Comparison of ENCODE assay signal across 10 cellular contexts in genomic region chr4:127788517-127788916, GRCh38. TPM values are rescaled to one million over a fixed set of nuclear protein-coding genes. Genes with fewer than 3 reads are reported as not detected.
DNase-seq lines count a peak whose midpoint lies in the region; ATAC-seq and TF ChIP-seq lines count a peak whose summit lies in the region.
"Had no signal": no experiment of that assay in that cellular context is flagged by ENCODE, and none has a peak within 500 bp of the region (broad histone marks: within the 10 kb centered on the region; RNA-seq: fewer than 3 reads in every experiment).

No MANE protein-coding gene starts in this region.

- no peaks in the 10 kb centered on the region for H3K36me3 ChIP-seq in RWPE2 (ENCODE audit: low read depth)
- H3K36me3 ChIP-seq in lower lobe of right lung: no peaks in the 10 kb centered on the region
- no peaks in the 10 kb centered on the region for H3K36me3 ChIP-seq in ascending aorta
- H3K36me3 ChIP-seq: neutrophil had no signal

- intact Hi-C loops in lower lobe of right lung (cut with DNase I) (no loop called here), ascending aorta (cut with DNase I) (loop anchor here (10.0 kb wide), 2 partner anchors 496 to 1306 kb away; partner anchors contain the start of genes C4orf33, PGRMC2 and SCLT1)

- H3K27ac ChIP-seq in RWPE2 (ENCODE audit: poor library complexity, severe bottlenecking) (no peak overlapping the region), lower lobe of right lung (no peak overlapping the region), ascending aorta (no peak overlapping the region)
- H3K27ac ChIP-seq: neutrophil had no signal

- H3K4me3 ChIP-seq in RWPE2 (ENCODE audit: severe bottlenecking): no peak overlapping the region
- no peak overlapping the region for H3K4me3 ChIP-seq in lower lobe of right lung
- no peak overlapping the region for H3K4me3 ChIP-seq in ascending aorta

- in situ Hi-C loops in G401 (cut with HindIII; ENCODE audit: low sequenced_read_pairs): no loop called here

- H3K4me1 ChIP-seq in RWPE2 (ENCODE audit: insufficient read depth, poor library complexity, severe bottlenecking) (peaks cover 5% of the 10 kb centered on the region), lower lobe of right lung (no peaks in the 10 kb centered on the region), ascending aorta (no peaks in the 10 kb centered on the region)

- DNase-seq in RWPE2 (ENCODE audit: low spot score) (no peak), lower lobe of right lung (no peak), cortex of kidney (lab: John Stamatoyannopoulos, UW) (no peak), dedifferentiated amniotic fluid mesenchymal stem cell (ENCODE audit: extremely low spot score) (no peak), G401 (ENCODE audit: low spot score) (no peak), ascending aorta (ENCODE audit: low spot score in 2 of 2) (no peak)

- H3K9me3 ChIP-seq in RWPE2 (ENCODE audit: severe bottlenecking) (no peaks in the 10 kb centered on the region), lower lobe of right lung (no peaks in the 10 kb centered on the region), ascending aorta (no peaks in the 10 kb centered on the region)
- H3K9me3 ChIP-seq: neutrophil had no signal

- peak; percentile 54 for TF ChIP-seq CTCF in RWPE2 (IDR thresholded peaks at IDR 0.05; ENCODE audit: poor library complexity, severe bottlenecking)
- peak; percentile 19 for TF ChIP-seq CTCF in lower lobe of right lung (IDR thresholded peaks at IDR 0.05)
- TF ChIP-seq CTCF in ascending aorta (IDR thresholded peaks at IDR 0.05): peak in 1 of 3 experiments; percentile 21

- peak; percentile 58 for ATAC-seq in GM18861 (IDR thresholded peaks at IDR 0.05; ENCODE audit: unreplicated experiment)
- peak; percentile 62 for ATAC-seq in HG02763 (IDR thresholded peaks at IDR 0.05; ENCODE audit: unreplicated experiment)
- ATAC-seq in RWPE2 (ENCODE audit: low read depth): peak; percentile 62; the same call in 2 of the 3 replicates
- ATAC-seq in lower lobe of right lung: peak; percentile 41 to 46

- no peaks in the 10 kb centered on the region for H3K27me3 ChIP-seq in RWPE2 (ENCODE audit: insufficient read depth, poor library complexity, severe bottlenecking)
- no peaks in the 10 kb centered on the region for H3K27me3 ChIP-seq in lower lobe of right lung (ENCODE audit: low read depth)
- no peaks in the 10 kb centered on the region for H3K27me3 ChIP-seq in ascending aorta
- H3K27me3 ChIP-seq: neutrophil had no signal

RNA-seq across cellular contexts. Expression of gene HSPA4L, which starts 6.4 kb away (rescaled TPM):
- 3.0 TPM for total RNA-seq in lower lobe of right lung
- 14.0 and 19.0 TPM in 2 replicates for total RNA-seq in G401 (2014; rRNA removed; shearing (Covaris generic))
- total RNA-seq in ascending aorta: 5.5 TPM

RNA-seq across cellular contexts. Expression of gene SLC25A31, which starts 58.3 kb away (rescaled TPM):
- total RNA-seq in lower lobe of right lung (not detected), ascending aorta (not detected)
- total RNA-seq in G401 (2014; rRNA removed; shearing (Covaris generic)): not detected in 2 replicates
- total RNA-seq: dermis microvascular lymphatic vessel endothelial cell had no signal
